Comparison of ENCODE assay signal across 19 cellular contexts in genomic region chr10:92816106-92816505, GRCh38. TPM values are rescaled to one million over a fixed set of nuclear protein-coding genes. Genes with fewer than 3 reads are reported as not detected.
DNase-seq lines count a peak whose midpoint lies in the region; ATAC-seq, FAIRE-seq and TF ChIP-seq lines count a peak whose summit lies in the region.
"Had no signal": no experiment of that assay in that cellular context is flagged by ENCODE, and none has a peak within 500 bp of the region (broad histone marks: within the 10 kb centered on the region; RNA-seq: fewer than 3 reads in every experiment).

No MANE protein-coding gene starts in this region.

- no peak for ATAC-seq in GM19035 (IDR thresholded peaks at IDR 0.05; ENCODE audit: unreplicated experiment)
- no peak for ATAC-seq in GM21825 (IDR thresholded peaks at IDR 0.05; ENCODE audit: unreplicated experiment)
- ATAC-seq: natural killer cell had no signal

- H3K4me1 ChIP-seq in astrocyte (ENCODE audit: insufficient read depth, low read length) (no peaks in the 10 kb centered on the region), keratinocyte (ENCODE audit: control insufficient read depth, extremely low read depth, insufficient read depth, low read length) (no peaks in the 10 kb centered on the region), ovary (ENCODE audit: insufficient read depth) (no peaks in the 10 kb centered on the region)
- H3K4me1 ChIP-seq: prostate gland had no signal

- H3K4me3 ChIP-seq in astrocyte (ENCODE audit: insufficient read depth, low read depth, low read length) = no peak overlapping the region
- no peak overlapping the region for H3K4me3 ChIP-seq in keratinocyte (ENCODE audit: control insufficient read depth in 2 of 3, extremely low read depth in 1 of 3, insufficient read depth in 2 of 3, low read depth in 1 of 3, low read length in 3 of 3)
- H3K4me3 ChIP-seq in ovary = no peak overlapping the region
- H3K4me3 ChIP-seq: MG63, prostate gland had no signal

- H3K4me2 ChIP-seq in astrocyte (ENCODE audit: low read length) (no peak overlapping the region), keratinocyte (ENCODE audit: control insufficient read depth, extremely low read depth, insufficient read depth, low read depth, low read length) (no peak overlapping the region)

- H3K27me3 Mint-ChIP-seq in astrocyte (ENCODE audit: low read depth, unreplicated experiment) = no peaks in the 10 kb centered on the region
- H3K27me3 Mint-ChIP-seq: dendritic cell treated with granulocyte-macrophage colony-stimulating factor and Interleukin-4, amounts not matched to agents 40 ng/mL and 50 ng/mL, for 4 days had no signal

- H3K36me3 ChIP-seq in astrocyte (ENCODE audit: insufficient read depth, low read length) (no peaks in the 10 kb centered on the region), keratinocyte (ENCODE audit: control insufficient read depth in 2 of 2, extremely low read depth in 1 of 2, insufficient read depth in 2 of 2, low read length in 2 of 2) (no peaks in the 10 kb centered on the region), ovary (no peaks in the 10 kb centered on the region)
- H3K36me3 ChIP-seq: MG63, prostate gland had no signal

- H2AFZ ChIP-seq in astrocyte (ENCODE audit: low read depth, low read length) (no peak overlapping the region), keratinocyte (ENCODE audit: control insufficient read depth, low read length) (no peak overlapping the region)

- TF ChIP-seq CTCF in astrocyte (IDR thresholded peaks at IDR 0.05; ENCODE audit: insufficient read depth, low read depth, low read length) (no peak), keratinocyte (optimal IDR thresholded peaks at IDR 0.05 in 1 of 3, IDR thresholded peaks at IDR 0.05 in 1 of 3, conservative IDR thresholded peaks at IDR 0.05 in 1 of 3; ENCODE audit: extremely low read depth in 1 of 3, insufficient read depth in 2 of 3, low read length in 3 of 3) (no peak), ovary (IDR thresholded peaks at IDR 0.05) (no peak)

- H3K27ac ChIP-seq in astrocyte (ENCODE audit: low read depth, low read length) (no peak overlapping the region), keratinocyte (ENCODE audit: control insufficient read depth, insufficient read depth, low read length) (no peak overlapping the region), ovary (no peak overlapping the region)
- H3K27ac ChIP-seq: prostate gland had no signal

- dilution Hi-C loops in keratinocyte (cut with MboI; ENCODE audit: extremely low pct_ligation_motif_present, low sequenced_read_pairs) = no loop called here

- no peak for TF ChIP-seq EP300 in ovary (IDR thresholded peaks at IDR 0.05)

- H4K20me1 ChIP-seq in astrocyte (ENCODE audit: insufficient read depth, low read length) = no peaks in the 10 kb centered on the region
- H4K20me1 ChIP-seq in keratinocyte (ENCODE audit: control insufficient read depth, extremely low read depth, insufficient read depth, low read length) = no peaks in the 10 kb centered on the region

- H3K9me3 ChIP-seq in astrocyte (ENCODE audit: insufficient read depth, low read depth, low read length) (no peaks in the 10 kb centered on the region), keratinocyte (ENCODE audit: control insufficient read depth, low read depth, low read length) (no peaks in the 10 kb centered on the region), ovary (no peaks in the 10 kb centered on the region)
- H3K9me3 ChIP-seq: prostate gland had no signal

- no peaks in the 10 kb centered on the region for H3K36me3 Mint-ChIP-seq in astrocyte (ENCODE audit: low read depth, unreplicated experiment)
- H3K36me3 Mint-ChIP-seq: natural killer cell had no signal

- H3K4me1 Mint-ChIP-seq in astrocyte (ENCODE audit: low read depth, unreplicated experiment) = peaks cover 1% of the 10 kb centered on the region
- H3K4me1 Mint-ChIP-seq: natural killer cell had no signal

- H3K79me2 ChIP-seq in astrocyte (ENCODE audit: insufficient read depth, low read length) (no peaks in the 10 kb centered on the region), keratinocyte (ENCODE audit: control insufficient read depth, insufficient read depth, low read length) (no peaks in the 10 kb centered on the region)

- DNase-seq in A172 (ENCODE audit: low spot score) (peak; percentile 21), EL (peak; percentile 65), astrocyte (ENCODE audit: low read depth) (peak; percentile 64), keratinocyte (ENCODE audit: low read depth, low spot score) (no peak), ovary (no peak)
- no peak for DNase-seq in activated CD4-positive, alpha-beta T cell treated with anti-CD3 and anti-CD28 coated beads, Interleukin-2, amount 50 U/mL, for 1 hour
- DNase-seq: activated gamma-delta T cell treated with Interleukin-2 at 50 U/mL for 16 hours, AML-193, MG63, natural killer cell, NCI-H1694 treated with DMSO at 0.1 percent for 48 hours, SHP77 had no signal

- intact Hi-C loops in ovary (cut with DNase I) = no loop called here

- no peak overlapping the region for H3K4me3 Mint-ChIP-seq in astrocyte (ENCODE audit: unreplicated experiment)
- H3K4me3 Mint-ChIP-seq: dendritic cell treated with granulocyte-macrophage colony-stimulating factor and Interleukin-4, amounts not matched to agents 40 ng/mL and 50 ng/mL, for 4 days; natural killer cell; stimulated activated naive CD8-positive, alpha-beta T cell treated with anti-CD3 and anti-CD28 coated beads, Interleukin-15, Interleukin-2, amounts not matched to agents 100 ng/mL and 50 ng/mL, for 24 hours; T-helper 2 cell treated with Interferon-gamma antibody and Interleukin-4, amounts not matched to agents 5 μg/mL and 100 μg/mL, for 36 hours had no signal

- no peak for TF ChIP-seq POLR2A in ovary (IDR thresholded peaks at IDR 0.05)

- 59 to 63% (median 62%) methylated on average over 1 of the region's 1 CpG for WGBS in ovary, 3 donors

- H3K27ac Mint-ChIP-seq in astrocyte (ENCODE audit: unreplicated experiment) = no peak overlapping the region
- H3K27ac Mint-ChIP-seq: dendritic cell treated with granulocyte-macrophage colony-stimulating factor and Interleukin-4, amounts not matched to agents 40 ng/mL and 50 ng/mL, for 4 days; natural killer cell; stimulated activated naive CD8-positive, alpha-beta T cell treated with anti-CD3 and anti-CD28 coated beads, Interleukin-15, Interleukin-2, amounts not matched to agents 100 ng/mL and 50 ng/mL, for 24 hours; T-helper 2 cell treated with Interferon-gamma antibody and Interleukin-4, amounts not matched to agents 5 μg/mL and 100 μg/mL, for 36 hours had no signal

- no peak for FAIRE-seq in astrocyte (lab: Jason Lieb, UNC)
- FAIRE-seq in keratinocyte (lab: Jason Lieb, UNC) = peak; percentile 34
- FAIRE-seq: H1 had no signal

- H3K9ac ChIP-seq in astrocyte (ENCODE audit: low read length) = no peak overlapping the region
- no peak overlapping the region for H3K9ac ChIP-seq in keratinocyte (ENCODE audit: control insufficient read depth, extremely low read depth, insufficient read depth, low read length)

- H3K27me3 ChIP-seq in astrocyte (ENCODE audit: insufficient read depth, low read length) = no peaks in the 10 kb centered on the region
- H3K27me3 ChIP-seq in keratinocyte (ENCODE audit: control insufficient read depth, extremely low read depth, insufficient read depth, low read length) = no peaks in the 10 kb centered on the region
- H3K27me3 ChIP-seq in ovary = no peaks in the 10 kb centered on the region
- H3K27me3 ChIP-seq: MG63 had no signal

- peaks cover 1% of the 10 kb centered on the region for H3K9me3 Mint-ChIP-seq in astrocyte (ENCODE audit: unreplicated experiment)
- H3K9me3 Mint-ChIP-seq: dendritic cell treated with granulocyte-macrophage colony-stimulating factor and Interleukin-4, amounts not matched to agents 40 ng/mL and 50 ng/mL, for 4 days; natural killer cell; stimulated activated naive CD8-positive, alpha-beta T cell treated with anti-CD3 and anti-CD28 coated beads, Interleukin-15, Interleukin-2, amounts not matched to agents 100 ng/mL and 50 ng/mL, for 24 hours; T-helper 2 cell treated with Interferon-gamma antibody and Interleukin-4, amounts not matched to agents 5 μg/mL and 100 μg/mL, for 36 hours had no signal

- no peaks in the 10 kb centered on the region for H3K9me1 ChIP-seq in keratinocyte (ENCODE audit: control insufficient read depth, extremely low read depth, insufficient read depth, low read length)

RNA-seq across cellular contexts. Expression of gene EXOC6, which starts 32.2 kb away (rescaled TPM):
- 15.7 and 17.6 TPM in 2 replicates for total RNA-seq in A172 (2014; rRNA removed; shearing (Covaris generic))
- total RNA-seq in astrocyte = 3.4 and 4.9 TPM in 2 replicates
- polyA plus RNA-seq in keratinocyte = 1.2 to 2.6 TPM (median 1.4 TPM) in 3 replicates
- polyA plus RNA-seq in keratinocyte (2011; ENCODE audit: low read depth) = 2.9 TPM
- polyA plus RNA-seq in keratinocyte (2011; cell fraction: cytosol; rRNA removed) = 0.62 and 1.6 TPM in 2 replicates
- polyA plus RNA-seq in keratinocyte (2011; cell fraction: nucleus; rRNA removed) = 1.5 and 2.2 TPM in 2 replicates
- 1.3 and 1.5 TPM in 2 replicates for polyA plus RNA-seq in keratinocyte (2012; ENCODE audit: low replicate concordance)
- 0.59 to 1.3 TPM in 2 of 3 replicates, not detected in the other for polyA minus RNA-seq in keratinocyte
- not detected for polyA minus RNA-seq in keratinocyte (2011; cell fraction: cytosol; rRNA and poly(A)+ RNA removed)
- 2.1 and 6.9 TPM in 2 replicates for polyA minus RNA-seq in keratinocyte (2011; cell fraction: nucleus; rRNA and poly(A)+ RNA removed)
- 10 to 100 TPM in 3 of 7 donors, 1 to 10 TPM in 4; 7.2 to 12.8 (median 9.7) TPM for total RNA-seq in ovary
- polyA plus RNA-seq in ovary = 10 to 100 TPM in 1 of 2 donors, 1 to 10 TPM in 1; 6.2 to 10.7 TPM

Comparison
In these comparisons a context has a peak if more than half of its experiments do, and no peak if none do; other contexts are left out.
1. DNase-seq: peak in A172 (single experiment), EL (single experiment) and astrocyte (single experiment); none in keratinocyte (single experiment), activated CD4-positive, alpha-beta T cell treated with anti-CD3 and anti-CD28 coated beads, Interleukin-2, amount 50 U/mL, for 1 hour (single experiment) and ovary (0 of 5).